Comparison of ENCODE assay signal across 26 cellular contexts in genomic region chr11:97363331-97363730, GRCh38.
"Had no signal": no experiment of that assay in that cellular context is flagged by ENCODE, and none has a peak within 500 bp of the region (broad histone marks: within the 10 kb centered on the region; RNA-seq: fewer than 3 reads in every experiment).

No MANE protein-coding gene starts in this region.

- H3K4me1 Mint-ChIP-seq: naive B cell; naive thymus-derived CD8-positive, alpha-beta T cell had no signal

- H3K27ac ChIP-seq: coronary artery, dorsolateral prefrontal cortex, epithelial cell of prostate, esophagus squamous epithelium, gastrocnemius medialis, heart right ventricle, left lung, lower lobe of right lung had no signal

- H3K27me3 ChIP-seq: esophagus squamous epithelium, gastrocnemius medialis, heart right ventricle, left lung had no signal

- FAIRE-seq: colon, endometrium, islet of Langerhans, keratinocyte had no signal

- H3K36me3 ChIP-seq: esophagus squamous epithelium, gastrocnemius medialis, heart right ventricle, left lung, lower lobe of right lung had no signal

- H3K4me3 ChIP-seq: coronary artery, dorsolateral prefrontal cortex, esophagus squamous epithelium, gastrocnemius medialis, heart right ventricle, left lung, lower lobe of right lung, mucosa of descending colon had no signal

- H3K36me3 Mint-ChIP-seq: naive B cell; naive thymus-derived CD8-positive, alpha-beta T cell had no signal

- H3K27ac Mint-ChIP-seq: mesothelial cell of epicardium; naive B cell; naive thymus-derived CD8-positive, alpha-beta T cell had no signal

- DNase-seq: dorsolateral prefrontal cortex; effector CD4-positive, alpha-beta T cell; effector memory CD4-positive, alpha-beta T cell; erythroblast; esophagus squamous epithelium; foreskin fibroblast; gastrocnemius medialis; glutamatergic neuron; head of caudate nucleus; heart right ventricle; hippocampal formation; left cardiac atrium; left lung; left ventricle myocardium superior; lower lobe of right lung; mucosa of descending colon; naive B cell; naive thymus-derived CD8-positive, alpha-beta T cell had no signal

- H3K4me1 ChIP-seq: esophagus squamous epithelium, gastrocnemius medialis, heart right ventricle, left lung, lower lobe of right lung had no signal

- H3K4me3 Mint-ChIP-seq: mesothelial cell of epicardium; naive B cell; naive thymus-derived CD8-positive, alpha-beta T cell had no signal

- H3K27me3 Mint-ChIP-seq: naive B cell; naive thymus-derived CD8-positive, alpha-beta T cell had no signal

- ATAC-seq: esophagus mucosa; gastrocnemius medialis; heart right ventricle; left cardiac atrium; left lung; left ventricle myocardium superior; lower lobe of right lung; mucosa of descending colon; naive thymus-derived CD8-positive, alpha-beta T cell had no signal

- H3K9me3 ChIP-seq: esophagus squamous epithelium, gastrocnemius medialis had no signal
